Comparison of ENCODE assay signal across 17 cellular contexts in genomic region chr9:111414406-111414805, GRCh38.
DNase-seq lines count a peak whose midpoint lies in the region; ATAC-seq and TF ChIP-seq lines count a peak whose summit lies in the region.
"Had no signal": no experiment of that assay in that cellular context is flagged by ENCODE, and none has a peak within 500 bp of the region (broad histone marks: within the 10 kb centered on the region; RNA-seq: fewer than 3 reads in every experiment).

No MANE protein-coding gene starts in this region.

- no peak for TF ChIP-seq CTCF in natural killer cell (IDR thresholded peaks at IDR 0.05)

- H3K9me3 Mint-ChIP-seq in natural killer cell, result no peaks in the 10 kb centered on the region
- H3K9me3 Mint-ChIP-seq: CD14-positive monocyte; CD4-positive, alpha-beta memory T cell; HFFc6 had no signal

- H3K36me3 Mint-ChIP-seq in natural killer cell, result peaks cover 36% of the 10 kb centered on the region

- ATAC-seq in GM21576 (IDR thresholded peaks at IDR 0.05; ENCODE audit: unreplicated experiment) (no peak), natural killer cell (no peak)
- ATAC-seq: HCT116 had no signal

- H3K4me1 Mint-ChIP-seq in natural killer cell, result no peaks in the 10 kb centered on the region
- H3K4me1 Mint-ChIP-seq: CD14-positive monocyte; CD4-positive, alpha-beta memory T cell had no signal

- H3K4me3 Mint-ChIP-seq in natural killer cell, result no peak overlapping the region
- H3K4me3 Mint-ChIP-seq: CD14-positive monocyte; CD4-positive, alpha-beta memory T cell; HFFc6 had no signal

- DNase-seq in inferior parietal cortex (ENCODE audit: extremely low spot score) (peak; percentile 14), putamen (ENCODE audit: low spot score) (peak; percentile 72), natural killer cell (no peak)
- DNase-seq in activated CD8-positive, alpha-beta memory T cell treated with anti-CD3 and anti-CD28 coated beads, Interleukin-2, amount 50 U/mL, for 4 hours, result no peak
- DNase-seq: ACHN; BE2C; CD4-positive, alpha-beta memory T cell; DMS153; DMS79; GDM1; GOT3; H7; HFFc6 had no signal

- H3K27ac Mint-ChIP-seq in natural killer cell, result no peak overlapping the region
- H3K27ac Mint-ChIP-seq: CD14-positive monocyte, HFFc6 had no signal

- peak overlapping the region; percentile 78 for H3K27ac ChIP-seq in angular gyrus (ENCODE audit: low read depth, low read length)

- no peaks in the 10 kb centered on the region for H3K27me3 Mint-ChIP-seq in natural killer cell (ENCODE audit: low read depth in 2 of 2)
- H3K27me3 Mint-ChIP-seq: CD4-positive, alpha-beta memory T cell had no signal

- intact Hi-C loops in natural killer cell (cut with micrococcal nuclease), result no loop called here

Comparison
In these comparisons a context has a peak if more than half of its experiments do, and no peak if none do; other contexts are left out.
1. DNase-seq: peak in inferior parietal cortex (single experiment) and putamen (single experiment); none in activated CD8-positive, alpha-beta memory T cell treated with anti-CD3 and anti-CD28 coated beads, Interleukin-2, amount 50 U/mL, for 4 hours (single experiment) and natural killer cell (single experiment).